8 cellular contexts compared by ENCODE assay signal in the genomic region with DNA sequence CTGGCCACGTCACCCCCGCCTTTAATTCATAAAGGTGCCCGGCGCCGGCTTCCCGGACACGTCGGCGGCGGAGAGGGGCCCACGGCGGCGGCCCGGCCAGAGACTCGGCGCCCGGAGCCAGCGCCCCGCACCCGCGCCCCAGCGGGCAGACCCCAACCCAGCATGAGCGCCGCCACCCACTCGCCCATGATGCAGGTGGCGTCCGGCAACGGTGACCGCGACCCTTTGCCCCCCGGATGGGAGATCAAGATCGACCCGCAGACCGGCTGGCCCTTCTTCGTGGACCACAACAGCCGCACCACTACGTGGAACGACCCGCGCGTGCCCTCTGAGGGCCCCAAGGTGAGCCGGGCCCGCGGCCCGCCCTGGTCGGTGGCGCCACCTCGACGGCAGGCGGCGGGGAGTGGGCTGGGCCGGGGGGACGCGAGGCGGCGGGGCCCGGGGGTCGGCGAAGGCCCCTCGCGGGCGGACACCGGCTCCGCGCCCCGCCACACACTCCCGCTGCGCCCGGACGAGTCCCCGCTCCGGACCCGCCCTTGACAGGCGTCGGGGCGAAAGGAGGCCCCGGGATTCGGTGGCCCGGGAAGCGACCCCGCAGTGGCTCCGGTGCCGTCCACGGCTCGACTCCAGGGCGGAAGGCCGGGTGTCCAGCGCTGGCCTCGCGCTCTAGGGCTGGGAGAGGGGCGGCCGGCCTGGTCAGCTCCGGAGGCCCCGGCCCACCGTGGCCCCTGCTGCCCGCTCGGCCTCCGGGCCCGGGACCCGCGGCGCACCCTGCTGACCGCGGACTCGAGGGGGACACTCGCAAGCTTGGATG. TPM values are rescaled to one million over a fixed set of nuclear protein-coding genes. Genes with fewer than 3 reads are reported as not detected.
DNase-seq lines count a peak whose midpoint lies in the region; ATAC-seq, FAIRE-seq and TF ChIP-seq lines count a peak whose summit lies in the region.

No MANE protein-coding gene starts in this region.

- H4K5ac ChIP-seq in mesendoderm (ENCODE audit: low read length): no peak overlapping the region

- DNase-seq in HCT116 (ENCODE audit: low read depth, low spot score) (no peak), RWPE1 (ENCODE audit: low spot score) (peak; percentile 22), coronary artery (ENCODE audit: low spot score) (no peak), mesendoderm (no peak), urothelium cell line (ENCODE audit: low spot score) (peak; percentile 13)
- no peak for DNase-seq in effector CD8-positive, alpha-beta T cell (lab: John Stamatoyannopoulos, UW)

- H3K18ac ChIP-seq in mesendoderm (ENCODE audit: low read length): peak overlapping the region; percentile 91

- H2BK120ac ChIP-seq in mesendoderm (ENCODE audit: low read depth, low read length): peak overlapping the region; percentile 15

- H3K4me3 ChIP-seq in DOHH2 (ENCODE audit: low read length) (peak overlapping the region; percentile 79), HCT116 (replicated peaks in 1 of 2; ENCODE audit: low read depth in 1 of 2, low read length in 2 of 2) (peak overlapping the region; percentile 83 to 90), coronary artery (peak overlapping the region; percentile 94), mesendoderm (ENCODE audit: low read length) (peak overlapping the region; percentile 75)

- peak overlapping the region; percentile 87 for H3K4ac ChIP-seq in mesendoderm (ENCODE audit: low read depth, low read length)

- no peak for FAIRE-seq in urothelium cell line (lab: Jason Lieb, UNC)

- no CpG with 5 or more reads among the region's 106 CpGs for WGBS in mesendoderm (ENCODE audit: extremely low coverage, insufficient coverage, low lambda C conversion rate)

- H3K79me1 ChIP-seq in mesendoderm (ENCODE audit: low read length): peaks cover 11% of the 10 kb centered on the region

- POLR2A ChIA-PET in HCT116 (lab: Charles Lee): interaction anchor here (0.8 to 1.8 kb wide), 15 partner anchors 9 to 221 kb away, joined by 3 to 9 read pairs (median 4); a partner anchor contains a TSS
- POLR2A ChIA-PET in RWPE1 (lab: Yijun Ruan, JAX; ENCODE audit: low non-redundant PET): interaction anchor here (0.6 to 1.0 kb wide), 7 partner anchors 19 to 44 kb away, joined by 3 to 6 read pairs (median 4); no protein-coding TSS in a partner anchor

- H3K36me3 ChIP-seq in DOHH2 (ENCODE audit: control insufficient read depth, low read length): no peaks in the 10 kb centered on the region
- H3K36me3 ChIP-seq in HCT116 (ENCODE audit: control insufficient read depth in 1 of 2, insufficient read depth in 2 of 2, low read length in 2 of 2): peaks cover 10 to 24% of the 10 kb centered on the region in 2 experiments; a peak in 3 of 4 replicates
- H3K36me3 ChIP-seq in mesendoderm (ENCODE audit: control insufficient read depth, insufficient read depth, low read length): no peaks in the 10 kb centered on the region

- H3K4me1 ChIP-seq in DOHH2 (ENCODE audit: control insufficient read depth, low read length) (peaks cover 21% of the 10 kb centered on the region), HCT116 (ENCODE audit: control insufficient read depth in 1 of 2, insufficient read depth in 2 of 2, low read length in 2 of 2) (peaks cover 15 to 49% of the 10 kb centered on the region in 2 experiments), mesendoderm (ENCODE audit: control insufficient read depth, low read depth, low read length) (peaks cover 12% of the 10 kb centered on the region)

- H4K20me1 ChIP-seq in DOHH2 (ENCODE audit: control insufficient read depth, insufficient read depth, low read depth, low read length) (no peaks in the 10 kb centered on the region), HCT116 (ENCODE audit: insufficient read depth) (peaks cover 3% of the 10 kb centered on the region; the same call in 1 of the 2 replicates)

- H3K9me2 ChIP-seq in DOHH2 (replicated peaks; ENCODE audit: control insufficient read depth, low read length): no peaks in the 10 kb centered on the region
- no peaks in the 10 kb centered on the region for H3K9me2 ChIP-seq in HCT116 (ENCODE audit: insufficient read depth)

- TF ChIP-seq CTCF in DOHH2 (IDR thresholded peaks at IDR 0.05; ENCODE audit: low read depth, low read length, poor library complexity, severe bottlenecking) (no peak), HCT116 (IDR thresholded peaks at IDR 0.05 in 2 of 3, conservative IDR thresholded peaks at IDR 0.05 in 1 of 3; ENCODE audit: borderline replicate concordance in 1 of 3, insufficient read depth in 1 of 3, low read depth in 2 of 3, low read length in 2 of 3) (no peak), RWPE1 (conservative IDR thresholded peaks at IDR 0.05; ENCODE audit: low read depth) (no peak), coronary artery (IDR thresholded peaks at IDR 0.05) (no peak)

- ATAC-seq in HCT116: peak; percentile 35
- no peak for ATAC-seq in HG03469 (IDR thresholded peaks at IDR 0.05; ENCODE audit: unreplicated experiment)

- no peak overlapping the region for H2AK5ac ChIP-seq in mesendoderm (ENCODE audit: low read length)

- H3F3A ChIP-seq in DOHH2 (ENCODE audit: control insufficient read depth, insufficient read depth): peaks cover 15% of the 10 kb centered on the region

- H3K56ac ChIP-seq in mesendoderm (ENCODE audit: low read length): peak overlapping the region; percentile 96

- H3K4me2 ChIP-seq in DOHH2 (ENCODE audit: low read length): peak overlapping the region; percentile 78
- peak overlapping the region; percentile 87 for H3K4me2 ChIP-seq in HCT116 (ENCODE audit: low read length)
- peak overlapping the region; percentile 46 for H3K4me2 ChIP-seq in mesendoderm (ENCODE audit: low read length)

- TF ChIP-seq POLR2A in HCT116 (IDR thresholded peaks at IDR 0.05; ENCODE audit: borderline replicate concordance, extremely low read depth, insufficient read depth, insufficient read length): no peak

- H3K27ac ChIP-seq in DOHH2 (ENCODE audit: low read depth, low read length): no peak overlapping the region
- peak overlapping the region; percentile 94 for H3K27ac ChIP-seq in HCT116 (ENCODE audit: low read depth, low read length)
- peak overlapping the region; percentile 95 for H3K27ac ChIP-seq in RWPE1
- H3K27ac ChIP-seq in coronary artery: peak overlapping the region; percentile 98 to 99
- H3K27ac ChIP-seq in mesendoderm (ENCODE audit: low read depth, low read length): peak overlapping the region; percentile 83

- no peak overlapping the region for H4K8ac ChIP-seq in mesendoderm (ENCODE audit: low read depth, low read length)

- CTCF ChIA-PET in HCT116 (lab: Charles Lee) (interaction anchor here (0.6 to 1.6 kb wide), 3 partner anchors 30 to 49 kb away, joined by 3 to 6 read pairs (median 3); no protein-coding TSS in a partner anchor), RWPE1 (lab: Yijun Ruan, JAX) (interaction anchor here (0.6 to 1.7 kb wide), 3 partner anchors 43 to 1087 kb away, joined by 3 to 5 read pairs (median 3); no protein-coding TSS in a partner anchor)

- H3K79me2 ChIP-seq in DOHH2 (ENCODE audit: control insufficient read depth, low read length): no peaks in the 10 kb centered on the region
- peaks cover 54% of the 10 kb centered on the region for H3K79me2 ChIP-seq in HCT116 (ENCODE audit: insufficient read depth, low read length)
- peaks cover 22% of the 10 kb centered on the region for H3K79me2 ChIP-seq in mesendoderm (ENCODE audit: control insufficient read depth, insufficient read depth, low read length)

- no peak for TF ChIP-seq RAD21 in HCT116 (IDR thresholded peaks at IDR 0.05; ENCODE audit: low read depth)

- H3K27me3 ChIP-seq in DOHH2 (ENCODE audit: control insufficient read depth, low read length): peaks cover 15% of the 10 kb centered on the region
- no peaks in the 10 kb centered on the region for H3K27me3 ChIP-seq in HCT116 (ENCODE audit: insufficient read depth, low read length)
- no peaks in the 10 kb centered on the region for H3K27me3 ChIP-seq in mesendoderm (ENCODE audit: insufficient read depth, low read length, poor library complexity)

- H3K9ac ChIP-seq in HCT116 (ENCODE audit: low read length) (peak overlapping the region; percentile 93), mesendoderm (ENCODE audit: low read length) (peak overlapping the region; percentile 86)

- intact Hi-C loops in HCT116 (cut with micrococcal nuclease): loop anchor here (2.0 kb wide), 2 partner anchors 55 to 75 kb away; a partner anchor contains a TSS

- H2AFZ ChIP-seq in HCT116 (ENCODE audit: low read depth, low read length, poor library complexity, severe bottlenecking): no peak overlapping the region

- RAD21 ChIA-PET in HCT116 (lab: Charles Lee; ENCODE audit: low non-redundant PET in 1 of 2, low total read pairs in 2 of 2, uncharacterized antibody in 2 of 2, unreplicated experiment in 2 of 2): interaction anchor here in 1 of 2 experiments (0.6 kb wide), 1 partner anchor 27 kb away, joined by 8 read pairs; no protein-coding TSS in a partner anchor

- no peak overlapping the region for H2BK15ac ChIP-seq in mesendoderm (replicated peaks; ENCODE audit: low read depth)

- no TSS peak for BruUV-seq in HCT116 (replicated peaks; lab: Mats Ljungman, UMichigan)

- peak overlapping the region; percentile 17 for H3K23ac ChIP-seq in mesendoderm (ENCODE audit: low read length)

- H3K9me3 ChIP-seq in DOHH2 (ENCODE audit: control insufficient read depth, insufficient read depth, low read length) (no peaks in the 10 kb centered on the region), HCT116 (ENCODE audit: control insufficient read depth in 1 of 2, insufficient read depth in 1 of 2, low read depth in 1 of 2, low read length in 2 of 2) (no peaks in the 10 kb centered on the region)

- no peak overlapping the region for H2BK5ac ChIP-seq in mesendoderm (ENCODE audit: low read length)

TF ChIP-seq in HCT116, 20 proteins besides CTCF, POLR2A, EP300 and RAD21 (continues in another document):
- peak; percentile 97 for TF ChIP-seq ZFX (IDR thresholded peaks at IDR 0.05)
- TF ChIP-seq YY1 (IDR thresholded peaks at IDR 0.05; ENCODE audit: extremely low read depth, insufficient replicate concordance, low read depth, low read length): no peak
- no peak for TF ChIP-seq SRF (IDR thresholded peaks at IDR 0.05; ENCODE audit: low read depth)
- TF ChIP-seq, protein P1, sequence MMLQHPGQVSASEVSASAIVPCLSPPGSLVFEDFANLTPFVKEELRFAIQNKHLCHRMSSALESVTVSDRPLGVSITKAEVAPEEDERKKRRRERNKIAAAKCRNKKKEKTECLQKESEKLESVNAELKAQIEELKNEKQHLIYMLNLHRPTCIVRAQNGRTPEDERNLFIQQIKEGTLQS (IDR thresholded peaks at IDR 0.05): no peak
- TF ChIP-seq ELF1 (IDR thresholded peaks at IDR 0.05; ENCODE audit: borderline replicate concordance, low read depth): no peak
- no peak for TF ChIP-seq FOSL1 (IDR thresholded peaks at IDR 0.05; ENCODE audit: low read depth)

RNA-seq across cellular contexts. Expression of a gene that starts 0.5 kb away (rescaled TPM):
- 57.0 TPM for total RNA-seq in HCT116 (2021; ENCODE audit: unreplicated experiment)
- polyA plus RNA-seq in HCT116 (2012): 51.9 and 56.4 TPM in 2 replicates
- 16.0 TPM for polyA plus RNA-seq in mesendoderm (2013, experiment 1 of 2)
- 16.9 TPM for polyA plus RNA-seq in mesendoderm (2013, experiment 2 of 2)

RNA-seq across cellular contexts. Expression of a gene that starts 55.0 kb away (rescaled TPM):
- 220 TPM for total RNA-seq in HCT116 (2021; ENCODE audit: unreplicated experiment)
- 94.9 and 112 TPM in 2 replicates for polyA plus RNA-seq in HCT116 (2012)
- polyA plus RNA-seq in mesendoderm (2013, experiment 1 of 2): 104 TPM
- 101 TPM for polyA plus RNA-seq in mesendoderm (2013, experiment 2 of 2)

Comparison
In these comparisons a context has a peak if more than half of its experiments do, and no peak if none do; other contexts are left out.
1. DNase-seq: peak in RWPE1 (single experiment) and urothelium cell line (single experiment); none in HCT116 (single experiment), coronary artery (single experiment), mesendoderm (single experiment) and effector CD8-positive, alpha-beta T cell (single experiment).
2. Peak in every context shown above with its lines, with median percentiles within 50 percentile points of each other: H3K4me2 ChIP-seq and H3K4me3 ChIP-seq.